In the genomic region with DNA sequence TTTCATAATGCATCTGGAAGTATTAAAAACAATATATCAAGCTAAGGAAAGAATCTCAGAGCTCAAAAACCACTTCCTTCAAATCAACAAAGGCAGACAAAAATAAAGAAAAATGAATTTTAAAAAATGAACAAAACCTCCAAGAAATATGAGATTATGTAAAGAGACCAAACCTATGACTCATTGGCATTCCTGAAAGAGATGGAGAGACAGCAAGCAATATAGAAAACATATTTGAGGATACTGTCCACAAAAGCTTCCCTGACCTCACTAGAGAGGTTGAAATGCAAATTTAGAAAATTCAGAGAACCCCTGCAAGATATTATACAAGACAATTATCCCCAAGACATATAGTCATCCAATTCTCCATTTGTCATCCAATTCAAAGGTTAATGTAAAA, we compare ENCODE assay signal across 17 cellular contexts.
A peak's percentile ranks its signal among the peaks of the same experiment; 100 is the strongest.
DNase-seq lines count a peak whose midpoint lies in the region; ATAC-seq and TF ChIP-seq lines count a peak whose summit lies in the region.
"Had no signal": no experiment of that assay in that cellular context is flagged by ENCODE, and none has a peak within 500 bp of the region (broad histone marks: within the 10 kb centered on the region; RNA-seq: fewer than 3 reads in every experiment).

No MANE protein-coding gene starts in this region.

- H3K27ac Mint-ChIP-seq in MCF 10A (ENCODE audit: low read depth, unreplicated experiment): no peak overlapping the region
- H3K27ac Mint-ChIP-seq: CD4-positive, CD25-positive, alpha-beta regulatory T cell had no signal

- DNase-seq in DMS53 (lab: John Stamatoyannopoulos, UW) (peak; percentile 24), DMS53 treated with DMSO at 0.1 percent for 48 hours (lab: John Stamatoyannopoulos, UW; ENCODE audit: unreplicated experiment) (no peak), iris pigment epithelial cell (ENCODE audit: low read depth) (peak; percentile 2), MCF 10A (ENCODE audit: unreplicated experiment) (no peak), COLO829 (ENCODE audit: low spot score) (no peak)
- DNase-seq: ACHN; Calu3; CD4-positive, CD25-positive, alpha-beta regulatory T cell; DMS 273 treated with DMSO at 0.1 percent for 48 hours; DMS79 treated with DMSO at 0.1 percent for 48 hours; GF-D8; GM23248; IMR-90; KBM-7 had no signal

- no peaks in the 10 kb centered on the region for H3K9me3 Mint-ChIP-seq in MCF 10A (ENCODE audit: unreplicated experiment)

- POLR2A ChIA-PET in MCF 10A (lab: Yijun Ruan, JAX): interaction anchor here (1.0 kb wide), 1 partner anchor 17 kb away, joined by 3 read pairs; no protein-coding TSS in a partner anchor

- ATAC-seq in SK-N-SH treated with all-trans-retinoic acid at 6 μM for 48 hours (peak; percentile 73), GM19351 (IDR thresholded peaks at IDR 0.05; ENCODE audit: unreplicated experiment) (no peak)
- ATAC-seq: HCT116 had no signal

- H3K4me3 Mint-ChIP-seq in MCF 10A (ENCODE audit: unreplicated experiment): no peak overlapping the region
- H3K4me3 Mint-ChIP-seq: CD4-positive, CD25-positive, alpha-beta regulatory T cell had no signal

- no peaks in the 10 kb centered on the region for H3K27me3 Mint-ChIP-seq in MCF 10A (ENCODE audit: insufficient read depth, unreplicated experiment)
- H3K27me3 Mint-ChIP-seq: CD4-positive, CD25-positive, alpha-beta regulatory T cell had no signal

- H3K4me1 Mint-ChIP-seq in MCF 10A (ENCODE audit: insufficient read depth, unreplicated experiment): peaks cover 4% of the 10 kb centered on the region
- H3K4me1 Mint-ChIP-seq: CD4-positive, CD25-positive, alpha-beta regulatory T cell had no signal

- H3K36me3 Mint-ChIP-seq in MCF 10A (ENCODE audit: insufficient read depth, unreplicated experiment): no peaks in the 10 kb centered on the region
- H3K36me3 Mint-ChIP-seq: CD4-positive, CD25-positive, alpha-beta regulatory T cell had no signal

- CTCF ChIA-PET in MCF 10A (lab: Yijun Ruan, JAX): no interaction called here

- no peak for TF ChIP-seq CTCF in MCF 10A (IDR thresholded peaks at IDR 0.05; ENCODE audit: unreplicated experiment)

- intact Hi-C loops in MCF 10A (cut with micrococcal nuclease): no loop called here

- no TSS peak for BruUV-seq in MCF 10A (replicated peaks; lab: Mats Ljungman, UMichigan)

TF ChIP-seq in SK-N-SH treated with all-trans-retinoic acid at 6 μM for 48 hours, 23 proteins besides CTCF, POLR2A, EP300 and RAD21:
- TF ChIP-seq RARB (CRISPR knock-in tag; IDR thresholded peaks at IDR 0.05) (no peak), ZNF8 (CRISPR knock-in tag; IDR thresholded peaks at IDR 0.05) (no peak), PPARA (CRISPR knock-in tag; IDR thresholded peaks at IDR 0.05; ENCODE audit: borderline replicate concordance) (no peak)

Comparison
In these comparisons a context has a peak if more than half of its experiments do, and no peak if none do; other contexts are left out.
1. DNase-seq: peak in DMS53 (single experiment) and iris pigment epithelial cell (single experiment); none in DMS53 treated with DMSO at 0.1 percent for 48 hours (single experiment), MCF 10A (single experiment) and COLO829 (single experiment).